12 cellular contexts compared by ENCODE assay signal in the genomic region with DNA sequence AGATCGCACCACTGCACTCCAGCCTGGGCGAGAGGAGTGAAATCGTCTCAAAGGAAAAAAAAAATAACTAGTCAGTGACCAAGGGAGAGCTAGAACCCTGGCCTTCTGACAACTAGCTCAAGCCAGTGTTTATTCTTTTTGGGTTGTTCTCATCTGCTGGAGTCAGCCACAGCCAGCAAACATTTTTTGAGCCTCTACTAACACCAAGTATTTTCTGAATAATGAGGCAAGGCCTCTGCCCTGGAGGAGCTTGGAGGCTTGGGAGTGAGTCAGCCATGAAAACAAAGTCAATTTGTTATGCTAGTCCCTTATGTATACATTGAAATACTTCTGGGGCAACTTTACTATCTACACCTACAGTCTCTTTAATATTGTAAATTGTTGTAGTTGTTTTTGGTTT. TPM values are rescaled to one million over a fixed set of nuclear protein-coding genes. Genes with fewer than 3 reads are reported as not detected.
DNase-seq lines count a peak whose midpoint lies in the region; ATAC-seq and TF ChIP-seq lines count a peak whose summit lies in the region.
"Had no signal": no experiment of that assay in that cellular context is flagged by ENCODE, and none has a peak within 500 bp of the region (broad histone marks: within the 10 kb centered on the region; RNA-seq: fewer than 3 reads in every experiment).

No MANE protein-coding gene starts in this region.

- no peaks in the 10 kb centered on the region for H3K27me3 ChIP-seq in SJCRH30
- H3K27me3 ChIP-seq in trophoblast cell (ENCODE audit: insufficient read depth, low read length): no peaks in the 10 kb centered on the region
- no peaks in the 10 kb centered on the region for H3K27me3 ChIP-seq in testis

- DNase-seq in Caki2 (ENCODE audit: low read depth) (peak; percentile 61), SJCRH30 (peak; percentile 56 to 61), fibroblast of gingiva (ENCODE audit: low read depth) (peak; percentile 76), trophoblast cell (peak; percentile 47 to 64), testis (no peak), SIG-M5 treated with dmso at 0.1 percent for 504 hours (lab: John Stamatoyannopoulos, UW; ENCODE audit: unreplicated experiment) (no peak), NOMO-1 treated with DMSO at 0.1 percent for 48 hours (lab: John Stamatoyannopoulos, UW; ENCODE audit: unreplicated experiment) (no peak)
- DNase-seq: activated CD4-positive, alpha-beta T cell treated with anti-CD3 and anti-CD28 coated beads, Interleukin-2, amount 10 ng/mL, durations not matched to agents 7 days and 5 days; CD8-positive, alpha-beta memory T cell; NCI-H2171 treated with DMSO at 0.1 percent for 48 hours; T-cell had no signal

- no peak overlapping the region for H2AFZ ChIP-seq in trophoblast cell (ENCODE audit: insufficient read depth, low read length, poor library complexity)

- H3K4me1 ChIP-seq in SJCRH30 (peaks cover 32% of the 10 kb centered on the region), trophoblast cell (ENCODE audit: control insufficient read depth in 1 of 2, insufficient read depth in 2 of 2, low read length in 2 of 2) (peaks cover 2% of the 10 kb centered on the region in 2 experiments), testis (no peaks in the 10 kb centered on the region)

- no peak overlapping the region for H3K18ac ChIP-seq in trophoblast cell (ENCODE audit: low read length)

- no peak overlapping the region for H3K14ac ChIP-seq in trophoblast cell (ENCODE audit: low read length)

- no peaks in the 10 kb centered on the region for H3K79me1 ChIP-seq in trophoblast cell (ENCODE audit: low read length)

- no peak overlapping the region for H4K91ac ChIP-seq in trophoblast cell (ENCODE audit: low read depth, low read length)

- H3K36me3 ChIP-seq in SJCRH30 (no peaks in the 10 kb centered on the region), trophoblast cell (ENCODE audit: control insufficient read depth in 1 of 2, insufficient read depth in 2 of 2, low read length in 2 of 2) (no peaks in the 10 kb centered on the region), testis (ENCODE audit: low read depth, missing control alignments) (no peaks in the 10 kb centered on the region)

- no peak overlapping the region for H2AK5ac ChIP-seq in trophoblast cell (ENCODE audit: low read length)

- no peak overlapping the region for H2BK12ac ChIP-seq in trophoblast cell (ENCODE audit: low read length)

- no peak for TF ChIP-seq POLR2A in testis (IDR thresholded peaks at IDR 0.05)

- H3K4ac ChIP-seq in trophoblast cell (ENCODE audit: low read depth, low read length): no peak overlapping the region

- no peak overlapping the region for H3K23ac ChIP-seq in trophoblast cell (ENCODE audit: low read length)

- intact Hi-C loops in testis (cut with DNase I; ENCODE audit: low total_unique reads): loop anchor here (10.0 kb wide), 1 partner anchor 46 kb away; a partner anchor contains a TSS

- in situ Hi-C loops in Caki2 (cut with HindIII; ENCODE audit: low pct_unique_long_range_greater_than_20kb, low sequenced_read_pairs): no loop called here

- no peak overlapping the region for H2BK5ac ChIP-seq in trophoblast cell (ENCODE audit: low read depth, low read length, poor library complexity)

- H3K4me3 ChIP-seq in SJCRH30 (no peak overlapping the region), trophoblast cell (ENCODE audit: low read depth, low read length) (no peak overlapping the region), testis (no peak overlapping the region)

- no peak for ATAC-seq in HG03378 (IDR thresholded peaks at IDR 0.05; ENCODE audit: unreplicated experiment)
- ATAC-seq: T-cell had no signal

- H4K8ac ChIP-seq in trophoblast cell (ENCODE audit: low read depth, low read length): no peak overlapping the region

- H2BK120ac ChIP-seq in trophoblast cell (ENCODE audit: insufficient read depth, low read length, poor library complexity): no peak overlapping the region

- H3K9me3 ChIP-seq in SJCRH30 (replicated peaks) (no peaks in the 10 kb centered on the region), trophoblast cell (ENCODE audit: insufficient read depth, low read depth, low read length) (no peaks in the 10 kb centered on the region), testis (no peaks in the 10 kb centered on the region)

- no CpG with 5 or more reads among the region's 3 CpGs for WGBS in trophoblast cell (ENCODE audit: extremely low coverage, insufficient coverage, insufficient read length)
- 69 to 76% methylated on average over 3 of the region's 3 CpGs for WGBS in testis, 2 donors

- H3K4me2 ChIP-seq in trophoblast cell (ENCODE audit: low read length): no peak overlapping the region

- H3K9ac ChIP-seq in trophoblast cell (ENCODE audit: low read length): no peak overlapping the region

- no peak for TF ChIP-seq CTCF in testis (IDR thresholded peaks at IDR 0.05)

- no peaks in the 10 kb centered on the region for H3K79me2 ChIP-seq in trophoblast cell (ENCODE audit: control insufficient read depth, insufficient read depth, low read length, poor library complexity)

- H3K27ac ChIP-seq in SJCRH30 (peak overlapping the region; percentile 87), trophoblast cell (ENCODE audit: low read depth, low read length) (no peak overlapping the region), testis (no peak overlapping the region)

- peak overlapping the region; percentile 43 for H4K12ac ChIP-seq in trophoblast cell (ENCODE audit: low read depth, low read length)

RNA-seq across cellular contexts. Expression of a gene that starts 46.5 kb away (rescaled TPM):
- total RNA-seq in Caki2 (2014; rRNA removed; shearing (Covaris generic); ENCODE audit: low replicate concordance): 18.6 and 43.8 TPM in 2 replicates
- 38.1 and 41.1 TPM in 2 replicates for total RNA-seq in SJCRH30 (2014; rRNA removed; shearing (Covaris generic))
- 28.0 and 29.8 TPM in 2 replicates for polyA plus RNA-seq in trophoblast cell (2013)
- total RNA-seq in testis: 10 to 100 TPM; 33.0 to 34.1 TPM
- 33.2 TPM for polyA plus RNA-seq in testis (ENCODE audit: insufficient read depth, low read depth, low replicate concordance)

Comparison
In these comparisons a context has a peak if more than half of its experiments do, and no peak if none do; other contexts are left out.
1. DNase-seq: peak in Caki2 (single experiment), SJCRH30 (2 of 2), fibroblast of gingiva (single experiment) and trophoblast cell (2 of 2); none in testis (single experiment), SIG-M5 treated with dmso at 0.1 percent for 504 hours (single experiment) and NOMO-1 treated with DMSO at 0.1 percent for 48 hours (single experiment).